1 cellular context compared by ENCODE assay signal in genomic region chr10:5563991-5564536, GRCh38.
TF ChIP-seq lines count a peak whose summit lies in the region.

No MANE protein-coding gene starts in this region.

TF ChIP-seq in H1, 55 proteins besides CTCF, POLR2A, EP300 and RAD21 (continued from another document):
- no peak for TF ChIP-seq ATF3 (IDR thresholded peaks at IDR 0.05; ENCODE audit: insufficient read depth, low read depth, low read length)
